23 cellular contexts compared by ENCODE assay signal in the genomic region with DNA sequence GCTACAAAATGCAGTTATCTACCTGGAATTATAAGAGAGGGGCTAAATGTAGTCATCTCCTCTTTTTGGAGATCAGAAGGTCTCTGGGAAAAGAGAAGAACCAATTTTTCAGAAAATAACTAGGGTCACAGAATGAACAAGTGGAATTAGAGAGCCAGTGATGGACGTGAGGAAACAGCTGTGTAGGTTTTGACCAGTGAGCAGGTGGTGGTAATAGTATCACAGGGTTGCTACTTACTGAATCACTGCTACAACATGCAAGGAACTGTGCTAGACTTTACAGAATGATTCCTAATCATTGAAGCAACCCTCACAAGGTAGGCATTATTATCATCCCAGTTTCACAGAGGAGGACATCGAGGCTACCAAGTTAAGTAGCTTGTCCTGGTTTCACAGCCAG. TPM values are rescaled to one million over a fixed set of nuclear protein-coding genes. Genes with fewer than 3 reads are reported as not detected.
"Had no signal": no experiment of that assay in that cellular context is flagged by ENCODE, and none has a peak within 500 bp of the region (broad histone marks: within the 10 kb centered on the region; RNA-seq: fewer than 3 reads in every experiment).

No MANE protein-coding gene starts in this region.

- H3K27me3 Mint-ChIP-seq: activated CD8-positive, alpha-beta T cell treated with anti-CD3 and anti-CD28 coated beads for 36 hours had no signal

- DNase-seq: activated CD4-positive, alpha-beta T cell treated with anti-CD3 and anti-CD28 coated beads for 48 hours; activated CD8-positive, alpha-beta T cell treated with anti-CD3 and anti-CD28 coated beads for 36 hours; activated gamma-delta T cell treated with Interleukin-2 at 50 U/mL for 16 hours; activated T-cell treated with anti-CD3 and anti-CD28 coated beads, Interleukin-2, amount 50 U/mL, for 4 hours; aorta; foreskin melanocyte; heart left ventricle; left cardiac atrium; lower lobe of right lung; midbrain; right cardiac atrium; small intestine; stimulated activated CD4-positive, alpha-beta T cell treated with anti-CD3 and anti-CD28 coated beads, Interleukin-4, amount 100 ng/mL, for 24 hours; stimulated activated naive CD4-positive, alpha-beta T cell treated with Interleukin-2 at 50 U/mL for 16 hours; transverse colon had no signal

- H3K4me3 ChIP-seq: heart left ventricle, lower lobe of right lung, prostate gland, transverse colon had no signal

- H3K9me3 Mint-ChIP-seq: activated CD8-positive, alpha-beta T cell treated with anti-CD3 and anti-CD28 coated beads for 36 hours; activated T-cell treated with anti-CD3 and anti-CD28 coated beads, Interleukin-2, amount 50 U/mL, for 4 hours; WTC11 had no signal

- H3K27ac Mint-ChIP-seq: activated CD8-positive, alpha-beta T cell treated with anti-CD3 and anti-CD28 coated beads for 36 hours; WTC11 had no signal

- H3K4me3 Mint-ChIP-seq: activated CD8-positive, alpha-beta T cell treated with anti-CD3 and anti-CD28 coated beads for 36 hours; activated T-cell treated with anti-CD3 and anti-CD28 coated beads, Interleukin-2, amount 50 U/mL, for 4 hours had no signal

- H3K36me3 ChIP-seq: prostate gland had no signal

- H3K27ac ChIP-seq: epithelial cell of prostate, heart left ventricle, lower lobe of right lung, prostate gland, transverse colon had no signal

- H3K9me3 ChIP-seq: heart left ventricle, lower lobe of right lung, prostate gland, transverse colon had no signal

- FAIRE-seq: bronchial epithelial cell, small intestine had no signal

- ATAC-seq: activated CD8-positive, alpha-beta T cell treated with anti-CD3 and anti-CD28 coated beads for 36 hours; activated T-cell treated with anti-CD3 and anti-CD28 coated beads, Interleukin-2, amount 50 U/mL, for 4 hours; heart left ventricle; left cardiac atrium; lower lobe of right lung; right cardiac atrium; WTC11 had no signal

- H3K27me3 ChIP-seq: heart left ventricle, transverse colon had no signal

RNA-seq across cellular contexts. Expression of a gene that starts 1.7 kb away (rescaled TPM):
- total RNA-seq: dermis microvascular lymphatic vessel endothelial cell had no signal

RNA-seq across cellular contexts. Expression of a gene that starts 15.9 kb away (rescaled TPM):
- total RNA-seq: activated CD8-positive, alpha-beta T cell treated with anti-CD3 and anti-CD28 coated beads for 36 hours; activated T-cell treated with anti-CD3 and anti-CD28 coated beads, Interleukin-2, amount 50 U/mL, for 4 hours; aorta; bronchial epithelial cell; dermis microvascular lymphatic vessel endothelial cell; fibroblast of lung; heart left ventricle; left cardiac atrium; lower lobe of right lung; omental fat pad; prostate gland; right cardiac atrium; T-helper 1 cell treated with Interleukin-12 subunit alpha and Interleukin-12 subunit beta and Interleukin-4 antibody, amounts not matched to agents 30 ng/mL and 1 ng/mL, for 36 hours; transverse colon; WTC11 had no signal
- polyA plus RNA-seq: aorta, fibroblast of lung, heart left ventricle, right cardiac atrium, small intestine had no signal

RNA-seq across cellular contexts. Expression of a gene that starts 27.4 kb away (rescaled TPM):
- total RNA-seq: aorta, bronchial epithelial cell, dermis microvascular lymphatic vessel endothelial cell, fibroblast of lung, left cardiac atrium, lower lobe of right lung, omental fat pad, right cardiac atrium, transverse colon had no signal
- polyA plus RNA-seq: fibroblast of lung had no signal
